In the genomic region with DNA sequence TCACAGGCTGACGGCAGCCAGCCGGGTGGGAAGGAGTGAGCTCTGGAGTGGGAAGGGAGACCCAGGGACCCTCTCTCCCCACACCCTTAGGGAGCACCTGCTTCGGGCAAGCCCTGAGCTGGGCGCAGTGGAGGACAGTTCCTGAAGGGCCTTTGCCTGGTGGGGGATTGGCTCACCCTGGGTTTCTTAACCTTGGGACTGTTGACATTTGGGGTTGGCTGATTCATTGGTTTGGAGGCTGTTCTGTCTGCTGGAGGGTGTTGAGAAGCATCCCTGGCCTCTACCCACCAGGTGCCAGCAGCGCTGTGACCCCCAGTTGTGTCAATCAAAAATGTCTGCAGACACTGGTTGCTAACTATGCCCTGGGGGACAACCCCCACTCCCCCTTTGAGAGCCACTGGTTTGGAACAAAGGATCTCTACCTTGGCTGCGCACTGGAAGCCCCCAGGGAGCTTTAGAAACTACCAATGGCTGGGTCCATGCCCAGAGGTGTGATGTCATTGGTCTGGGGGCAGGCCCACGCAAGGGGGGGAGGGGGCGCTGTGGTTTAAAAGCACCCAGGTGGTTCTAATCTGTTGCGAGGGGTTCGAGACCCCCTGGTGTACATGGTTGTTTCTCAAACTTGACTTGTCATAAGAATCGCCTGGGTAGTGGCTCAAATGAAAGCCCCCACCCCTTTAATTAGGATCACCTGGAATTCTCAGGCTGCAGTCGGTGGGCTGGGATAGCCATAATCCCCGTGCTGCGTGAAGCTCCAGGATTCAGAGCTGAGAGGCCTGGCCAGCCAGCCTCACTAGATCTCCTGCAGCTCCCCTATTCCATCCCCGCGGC, we compare ENCODE assay signal across 8 cellular contexts.
DNase-seq lines count a peak whose midpoint lies in the region; ATAC-seq and TF ChIP-seq lines count a peak whose summit lies in the region.

No MANE protein-coding gene starts in this region.

- no peak overlapping the region for H2BK5ac ChIP-seq in IMR-90 (ENCODE audit: low read depth, low read length, poor library complexity, severe bottlenecking)

- H3K14ac ChIP-seq in IMR-90 (replicated peaks; ENCODE audit: low read depth, low read length) = no peak overlapping the region

- 22% methylated on average over 1 of the region's 16 CpGs; no CpG with 5 or more reads in 1 of the 2 experiments for WGBS in IMR-90 (ENCODE audit: extremely low coverage in 2 of 2, insufficient read length in 1 of 2), 2 experiments
- 41 to 42% methylated on average over 16 of the region's 16 CpGs for whole genome bisulfite sequencing in lung, 2 donors

- H4K8ac ChIP-seq in IMR-90 (ENCODE audit: low read depth in 2 of 2, low read length in 2 of 2) = peak overlapping the region in 1 of 2 experiments; percentile 30; a peak in 1 of 4 replicates

- no peaks in the 10 kb centered on the region for H3K36me3 ChIP-seq in IMR-90 (ENCODE audit: control insufficient read depth, insufficient read depth, low read length)
- peaks cover 6% of the 10 kb centered on the region for H3K36me3 ChIP-seq in WERI-Rb-1
- no peaks in the 10 kb centered on the region for H3K36me3 ChIP-seq in lung (ENCODE audit: control insufficient read depth in 2 of 2, insufficient read depth in 2 of 2, low read length in 2 of 2)

- no peaks in the 10 kb centered on the region for H3K27me3 ChIP-seq in IMR-90 (ENCODE audit: control insufficient read depth, insufficient read depth, low read length)
- no peaks in the 10 kb centered on the region for H3K27me3 ChIP-seq in WERI-Rb-1 (ENCODE audit: insufficient read depth, low read depth, severe bottlenecking)
- H3K27me3 ChIP-seq in lung (ENCODE audit: control insufficient read depth, insufficient read depth) = no peaks in the 10 kb centered on the region

- H3K9ac ChIP-seq in IMR-90 (ENCODE audit: low read depth, low read length) = no peak overlapping the region

- peak overlapping the region; percentile 38 for H4K91ac ChIP-seq in IMR-90 (ENCODE audit: insufficient read depth, low read depth, low read length)

- H2AK5ac ChIP-seq in IMR-90 (ENCODE audit: low read depth, low read length) = peak overlapping the region; percentile 77

- in situ Hi-C loops in IMR-90 (cut with MboI; ENCODE audit: low sequenced_read_pairs) = no loop called here

- H3K4me1 ChIP-seq in IMR-90 (ENCODE audit: control insufficient read depth, insufficient read depth, low read length) = peaks cover 35% of the 10 kb centered on the region
- H3K4me1 ChIP-seq in lung (ENCODE audit: control insufficient read depth in 2 of 2, insufficient read depth in 2 of 2, low read length in 2 of 2) = peaks cover 13 to 25% of the 10 kb centered on the region in 2 donors

- no peak overlapping the region for H4K5ac ChIP-seq in IMR-90 (ENCODE audit: low read depth, low read length)

- H2AFZ ChIP-seq in IMR-90 (replicated peaks; ENCODE audit: low read length, poor library complexity) = peak overlapping the region; percentile 9

- H4K20me1 ChIP-seq in IMR-90 (ENCODE audit: insufficient read depth, low read length) = peaks cover 84% of the 10 kb centered on the region

- peak overlapping the region; percentile 37; the same call in 1 of the 2 replicates for H2BK120ac ChIP-seq in IMR-90 (ENCODE audit: low read depth, low read length)

- H3K4me2 ChIP-seq in IMR-90 (ENCODE audit: low read depth, low read length) = peak overlapping the region; percentile 51; the same call in 1 of the 2 replicates

- no peak overlapping the region for H3K18ac ChIP-seq in IMR-90 (ENCODE audit: low read depth, low read length)

- POLR2A ChIA-PET in IMR-90 (lab: Charles Lee; ENCODE audit: unreplicated experiment) = no interaction called here

- H3K23ac ChIP-seq in IMR-90 (ENCODE audit: low read depth, low read length) = no peak overlapping the region

- TF ChIP-seq RAD21 in IMR-90 (IDR thresholded peaks at IDR 0.05; ENCODE audit: low read length) = no peak

- peak; percentile 85 for DNase-seq in AG08396 (ENCODE audit: low spot score)
- DNase-seq in IMR-90 = peak; percentile 56
- DNase-seq in WERI-Rb-1 = peak; percentile 56
- DNase-seq in lung (ENCODE audit: low spot score) = peak; percentile 47
- DNase-seq in caudate nucleus (lab: John Stamatoyannopoulos, UW) = no peak
- DNase-seq in dedifferentiated amniotic fluid mesenchymal stem cell (ENCODE audit: extremely low spot score) = no peak

- no peaks in the 10 kb centered on the region for H3K9me3 ChIP-seq in IMR-90 (ENCODE audit: control insufficient read depth, insufficient read depth, low read length)
- no peaks in the 10 kb centered on the region for H3K9me3 ChIP-seq in WERI-Rb-1 (ENCODE audit: severe bottlenecking)
- H3K9me3 ChIP-seq in lung (ENCODE audit: control insufficient read depth in 2 of 2, insufficient read depth in 1 of 2, low read length in 1 of 2) = no peaks in the 10 kb centered on the region

- no peak overlapping the region for H3K27ac ChIP-seq in IMR-90 (ENCODE audit: insufficient read depth, low read length)
- H3K27ac ChIP-seq in WERI-Rb-1 = peak overlapping the region; percentile 94
- peak overlapping the region; percentile 54 to 80 for H3K27ac ChIP-seq in lung (ENCODE audit: low read depth in 1 of 2, low read length in 1 of 2)
- no peak overlapping the region for H3K27ac ChIP-seq in caudate nucleus (ENCODE audit: low read depth, low read length)

- peaks cover 17% of the 10 kb centered on the region; the same call in 1 of the 2 replicates for H3K9me1 ChIP-seq in IMR-90 (ENCODE audit: insufficient read depth, low read length)

- CTCF ChIA-PET in IMR-90 (lab: Yijun Ruan, JAX) = interaction anchor here (0.7 kb wide), 1 partner anchor 13 kb away, joined by 3 read pairs; no protein-coding TSS in a partner anchor

- no TSS peak for BruUV-seq in IMR-90 (replicated peaks; lab: Mats Ljungman, UMichigan)

- H2AK9ac ChIP-seq in IMR-90 (replicated peaks; ENCODE audit: low read depth, low read length, poor library complexity) = peak overlapping the region; percentile 10

- peak; percentile 64 for ATAC-seq in IMR-90 (ENCODE audit: low read depth)
- peak; percentile 59 for ATAC-seq in lung (ENCODE audit: insufficient read depth, low FRiP score)
- ATAC-seq in HG03039 (IDR thresholded peaks at IDR 0.05; ENCODE audit: unreplicated experiment) = no peak
- no peak for ATAC-seq in GM21360 (IDR thresholded peaks at IDR 0.05; ENCODE audit: unreplicated experiment)

- H2BK15ac ChIP-seq in IMR-90 (ENCODE audit: low read depth, low read length) = no peak overlapping the region

- no peak overlapping the region for H3K56ac ChIP-seq in IMR-90 (ENCODE audit: extremely low read depth, insufficient read depth, low read length)

- TF ChIP-seq POLR2A in IMR-90 (IDR thresholded peaks at IDR 0.05; ENCODE audit: low read depth, low read length) = no peak

- no peak overlapping the region for H3K4me3 ChIP-seq in IMR-90 (ENCODE audit: insufficient read depth, low read depth, low read length)
- H3K4me3 ChIP-seq in WERI-Rb-1 (ENCODE audit: low read depth, low read length) = peak overlapping the region; percentile 51
- H3K4me3 ChIP-seq in lung = no peak overlapping the region

- dilution Hi-C loops in IMR-90 (cut with HindIII; ENCODE audit: low sequenced_read_pairs, unreplicated experiment) = no loop called here

- no peak for TF ChIP-seq CTCF in IMR-90 (conservative IDR thresholded peaks at IDR 0.05; ENCODE audit: low read depth, low read length)
- no peak for TF ChIP-seq CTCF in WERI-Rb-1 (IDR thresholded peaks at IDR 0.05; ENCODE audit: low read depth, low read length)
- no peak for TF ChIP-seq CTCF in lung (IDR thresholded peaks at IDR 0.05; ENCODE audit: control extremely low read depth, extremely low read depth)

- intact Hi-C loops in IMR-90 (cut with micrococcal nuclease) = no loop called here

- no peak overlapping the region for H2BK20ac ChIP-seq in IMR-90 (ENCODE audit: low read depth, low read length)

- peak overlapping the region; percentile 68 for H3K4ac ChIP-seq in IMR-90 (ENCODE audit: low read depth, low read length)

- H3K79me1 ChIP-seq in IMR-90 (ENCODE audit: low read depth in 1 of 2, low read length in 2 of 2) = peaks cover 2 to 40% of the 10 kb centered on the region in 2 experiments; a peak in 3 of 4 replicates

TF ChIP-seq in IMR-90, 13 proteins besides CTCF, POLR2A, EP300 and RAD21:
- TF ChIP-seq CEBPB (IDR thresholded peaks at IDR 0.05; ENCODE audit: low read depth, low read length) (peak; percentile 84), ELK1 (IDR thresholded peaks at IDR 0.05; ENCODE audit: borderline replicate concordance, low read depth, low read length) (no peak), SMC3 (IDR thresholded peaks at IDR 0.05; ENCODE audit: low read depth, low read length) (no peak), USF2 (IDR thresholded peaks at IDR 0.05; ENCODE audit: low read depth, low read length) (no peak), MXI1 (IDR thresholded peaks at IDR 0.05; ENCODE audit: borderline replicate concordance, low read depth, low read length) (no peak)

Comparison
In these comparisons a context has a peak if more than half of its experiments do, and no peak if none do; other contexts are left out.
1. DNase-seq: peak in AG08396 (single experiment), IMR-90 (single experiment), WERI-Rb-1 (single experiment) and lung (single experiment); none in caudate nucleus (0 of 61) and dedifferentiated amniotic fluid mesenchymal stem cell (single experiment).
2. ATAC-seq: peak in IMR-90 (single experiment) and lung (single experiment); none in HG03039 (single experiment) and GM21360 (single experiment).
3. H3K27ac ChIP-seq: peak in WERI-Rb-1 (single experiment) and lung (2 of 2); none in IMR-90 (single experiment) and caudate nucleus (single experiment).